8 cellular contexts compared by ENCODE assay signal in the genomic region with DNA sequence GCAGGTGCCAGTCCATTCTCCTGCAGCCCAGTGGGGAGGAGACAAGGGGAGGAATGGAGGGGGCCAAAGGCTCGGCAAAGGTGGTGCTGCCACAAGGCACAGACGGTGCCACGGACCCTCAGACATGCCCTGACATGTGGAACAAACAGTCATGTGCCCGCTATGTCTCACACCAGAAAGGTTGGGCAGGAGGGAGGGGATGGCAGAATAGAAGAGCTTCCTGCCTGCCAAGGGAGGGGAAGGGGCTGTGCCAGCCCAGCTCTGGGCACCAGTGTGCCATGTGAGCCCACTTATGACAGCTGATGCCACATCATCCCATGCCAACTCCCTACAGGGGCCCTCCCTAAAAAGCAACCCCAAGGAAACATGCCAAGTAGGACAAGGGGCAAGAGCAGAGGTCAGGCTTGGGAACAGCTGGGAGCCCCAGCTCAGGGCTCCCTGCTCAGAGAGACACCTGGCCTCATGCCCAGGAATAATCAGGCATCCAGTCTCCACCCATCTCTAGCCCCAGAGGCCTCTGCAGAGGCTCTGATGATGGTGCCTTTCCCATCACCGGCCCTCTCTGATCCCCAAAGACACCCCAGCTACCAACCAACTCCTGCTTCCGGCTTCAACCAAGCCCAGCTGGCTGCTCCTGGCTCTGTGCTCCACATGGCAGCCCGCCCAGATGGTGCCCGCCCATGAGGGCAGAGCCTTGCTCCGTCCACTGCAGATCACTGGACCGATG. TPM values are rescaled to one million over a fixed set of nuclear protein-coding genes. Genes with fewer than 3 reads are reported as not detected.
A peak's percentile ranks its signal among the peaks of the same experiment; 100 is the strongest.
DNase-seq lines count a peak whose midpoint lies in the region; ATAC-seq, FAIRE-seq and TF ChIP-seq lines count a peak whose summit lies in the region.
"Had no signal": no experiment of that assay in that cellular context is flagged by ENCODE, and none has a peak within 500 bp of the region (broad histone marks: within the 10 kb centered on the region; RNA-seq: fewer than 3 reads in every experiment).

No MANE protein-coding gene starts in this region.

- H3K27ac ChIP-seq in right atrium auricular region, result peak overlapping the region; percentile 65 to 68
- H3K27ac ChIP-seq in testis, result no peak overlapping the region
- H3K27ac ChIP-seq: left lung had no signal

- FAIRE-seq in D721Med (lab: Jason Lieb, UNC), result no peak

- no peak overlapping the region for H3K4me3 ChIP-seq in right atrium auricular region
- H3K4me3 ChIP-seq in testis, result no peak overlapping the region
- H3K4me3 ChIP-seq: left lung had no signal

- DNase-seq in NCI-H1092 (lab: John Stamatoyannopoulos, UW), result peak; percentile 80
- no peak for DNase-seq in right atrium auricular region (ENCODE audit: low spot score)
- DNase-seq in testis, result peak; percentile 78
- no peak for DNase-seq in activated gamma-delta T cell treated with Interleukin-2 at 50 U/mL for 16 hours
- DNase-seq in D721Med (ENCODE audit: insufficient read length, low spot score), result no peak
- DNase-seq in stimulated activated CD4-positive, alpha-beta T cell treated with anti-CD3 and anti-CD28 coated beads, Interleukin-4, amount 100 ng/mL, for 24 hours, result no peak
- DNase-seq: left lung had no signal

- peak; percentile 42 for ATAC-seq in SK-N-SH treated with all-trans-retinoic acid at 6 μM for 48 hours
- ATAC-seq: left lung had no signal

- H3K4me1 ChIP-seq in right atrium auricular region (peaks cover 0 to 58% of the 10 kb centered on the region in 2 donors), testis (peaks cover 46% of the 10 kb centered on the region)
- H3K4me1 ChIP-seq: left lung had no signal

- no peak for TF ChIP-seq POLR2A in testis (IDR thresholded peaks at IDR 0.05)

- H3K27me3 ChIP-seq in right atrium auricular region (no peaks in the 10 kb centered on the region), testis (no peaks in the 10 kb centered on the region)

- TF ChIP-seq CTCF in right atrium auricular region (IDR thresholded peaks at IDR 0.05) (no peak), testis (IDR thresholded peaks at IDR 0.05) (no peak), D721Med (IDR thresholded peaks at IDR 0.05; ENCODE audit: insufficient read depth, missing control alignments) (no peak)

- 48 to 80% methylated on average over 10 of the region's 10 CpGs for WGBS in testis, 2 donors

- intact Hi-C loops in testis (cut with DNase I; ENCODE audit: low total_unique reads), result no loop called here

- H3K9me3 ChIP-seq in right atrium auricular region (no peaks in the 10 kb centered on the region), testis (no peaks in the 10 kb centered on the region)
- H3K9me3 ChIP-seq: left lung had no signal

- no peaks in the 10 kb centered on the region for H3K36me3 ChIP-seq in right atrium auricular region
- H3K36me3 ChIP-seq in testis (ENCODE audit: low read depth, missing control alignments), result no peaks in the 10 kb centered on the region
- H3K36me3 ChIP-seq: left lung had no signal

TF ChIP-seq in SK-N-SH treated with all-trans-retinoic acid at 6 μM for 48 hours, 23 proteins besides CTCF, POLR2A, EP300 and RAD21:
- no peak for TF ChIP-seq BACH2 (CRISPR knock-in tag; IDR thresholded peaks at IDR 0.05; ENCODE audit: borderline replicate concordance)
- no peak for TF ChIP-seq PPARA (CRISPR knock-in tag; IDR thresholded peaks at IDR 0.05; ENCODE audit: borderline replicate concordance)

RNA-seq across cellular contexts. Expression of a gene that starts 10.4 kb away (rescaled TPM):
- total RNA-seq in right atrium auricular region (10 to 100 TPM; 14.4 to 19.1 TPM), testis (10 to 100 TPM; 15.7 to 18.0 TPM)
- 11.8 TPM for polyA plus RNA-seq in testis (ENCODE audit: insufficient read depth, low read depth, low replicate concordance)

RNA-seq across cellular contexts. Expression of a gene that starts 50.0 kb away (rescaled TPM):
- total RNA-seq in right atrium auricular region (10 to 100 TPM; 31.2 to 34.4 TPM), testis (100 to 1,000 TPM; 101 to 120 TPM)
- polyA plus RNA-seq in testis (ENCODE audit: insufficient read depth, low read depth, low replicate concordance), result 96.4 TPM

Comparison
In these comparisons a context has a peak if more than half of its experiments do, and no peak if none do; other contexts are left out.
1. DNase-seq: peak in NCI-H1092 (single experiment) and testis (single experiment); none in right atrium auricular region (single experiment), activated gamma-delta T cell treated with Interleukin-2 at 50 U/mL for 16 hours (single experiment), D721Med (single experiment) and stimulated activated CD4-positive, alpha-beta T cell treated with anti-CD3 and anti-CD28 coated beads, Interleukin-4, amount 100 ng/mL, for 24 hours (single experiment).
2. H3K27ac ChIP-seq: peak in right atrium auricular region (2 of 2); none in testis (0 of 2).